Comparison of ENCODE assay signal across 1 cellular context in the genomic region with DNA sequence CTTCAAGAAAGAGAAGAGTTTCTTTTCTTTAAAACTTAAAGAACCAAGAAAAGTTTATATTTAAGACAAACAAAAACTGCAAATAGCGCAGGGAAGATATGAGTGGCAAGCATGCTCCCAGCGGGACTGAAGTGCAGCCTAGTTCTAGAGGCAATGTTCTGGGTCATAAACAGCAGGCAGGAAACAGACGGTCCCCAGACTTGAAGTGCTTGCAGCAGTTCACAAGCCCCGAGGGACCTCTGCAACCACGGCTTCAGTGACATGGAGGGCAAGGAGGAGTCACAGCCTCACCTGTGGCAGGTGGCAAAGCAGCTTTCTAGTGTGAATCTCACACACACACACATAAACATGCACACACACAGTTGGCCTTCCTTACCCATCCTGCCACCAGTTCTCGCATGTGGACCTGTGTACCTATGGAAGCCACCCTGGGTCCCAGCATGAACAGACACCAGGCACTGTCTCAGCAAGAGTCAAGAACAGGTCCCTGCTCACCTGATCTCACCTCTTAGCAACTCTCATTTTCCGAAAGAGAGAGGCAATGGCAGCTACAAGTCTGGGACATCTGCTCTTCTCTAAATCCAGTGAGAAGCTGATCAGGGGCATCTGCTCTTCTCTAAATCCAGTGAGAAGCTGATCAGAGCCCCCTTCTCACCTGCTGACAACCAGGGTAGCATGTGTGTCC.
TF ChIP-seq lines count a peak whose summit lies in the region.

No MANE protein-coding gene starts in this region.

TF ChIP-seq in GM12878, 131 proteins besides CTCF, POLR2A, EP300 and RAD21 (continued from another document and continues in another):
- TF ChIP-seq PKNOX1 (IDR thresholded peaks at IDR 0.05) = no peak
- TF ChIP-seq STAT1 (conservative IDR thresholded peaks at IDR 0.05) = no peak
- no peak for TF ChIP-seq GABPA (IDR thresholded peaks at IDR 0.05; ENCODE audit: low read depth)
- TF ChIP-seq SMAD1 (IDR thresholded peaks at IDR 0.05; ENCODE audit: low read depth, partially characterized antibody) = no peak
- no peak for TF ChIP-seq SMAD5 (IDR thresholded peaks at IDR 0.05; ENCODE audit: low read depth)
- TF ChIP-seq TCF7 (IDR thresholded peaks at IDR 0.05; ENCODE audit: borderline replicate concordance) = no peak
- no peak for TF ChIP-seq ZSCAN29 (IDR thresholded peaks at IDR 0.05)
- TF ChIP-seq NFIC (IDR thresholded peaks at IDR 0.05; ENCODE audit: low read depth, low read length) = 0 out of 2 replicates have a peak, but pooled peaks have one; percentile 2
- no peak for TF ChIP-seq RFX5 (IDR thresholded peaks at IDR 0.05; ENCODE audit: low read depth, low read length)
- no peak for TF ChIP-seq TCF3 (IDR thresholded peaks at IDR 0.05; ENCODE audit: borderline replicate concordance, insufficient read depth, low read depth, low read length)
- TF ChIP-seq, protein P1, sequence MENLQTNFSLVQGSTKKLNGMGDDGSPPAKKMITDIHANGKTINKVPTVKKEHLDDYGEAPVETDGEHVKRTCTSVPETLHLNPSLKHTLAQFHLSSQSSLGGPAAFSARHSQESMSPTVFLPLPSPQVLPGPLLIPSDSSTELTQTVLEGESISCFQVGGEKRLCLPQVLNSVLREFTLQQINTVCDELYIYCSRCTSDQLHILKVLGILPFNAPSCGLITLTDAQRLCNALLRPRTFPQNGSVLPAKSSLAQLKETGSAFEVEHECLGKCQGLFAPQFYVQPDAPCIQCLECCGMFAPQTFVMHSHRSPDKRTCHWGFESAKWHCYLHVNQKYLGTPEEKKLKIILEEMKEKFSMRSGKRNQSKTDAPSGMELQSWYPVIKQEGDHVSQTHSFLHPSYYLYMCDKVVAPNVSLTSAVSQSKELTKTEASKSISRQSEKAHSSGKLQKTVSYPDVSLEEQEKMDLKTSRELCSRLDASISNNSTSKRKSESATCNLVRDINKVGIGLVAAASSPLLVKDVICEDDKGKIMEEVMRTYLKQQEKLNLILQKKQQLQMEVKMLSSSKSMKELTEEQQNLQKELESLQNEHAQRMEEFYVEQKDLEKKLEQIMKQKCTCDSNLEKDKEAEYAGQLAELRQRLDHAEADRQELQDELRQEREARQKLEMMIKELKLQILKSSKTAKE (IDR thresholded peaks at IDR 0.05; ENCODE audit: low read depth, poor library complexity, severe bottlenecking) = no peak
- TF ChIP-seq WRNIP1 (IDR thresholded peaks at IDR 0.05; ENCODE audit: borderline replicate concordance, low read depth, low read length) = no peak
- TF ChIP-seq ELK1 (IDR thresholded peaks at IDR 0.05; ENCODE audit: low read depth, low read length) = no peak
- TF ChIP-seq, protein P2, sequence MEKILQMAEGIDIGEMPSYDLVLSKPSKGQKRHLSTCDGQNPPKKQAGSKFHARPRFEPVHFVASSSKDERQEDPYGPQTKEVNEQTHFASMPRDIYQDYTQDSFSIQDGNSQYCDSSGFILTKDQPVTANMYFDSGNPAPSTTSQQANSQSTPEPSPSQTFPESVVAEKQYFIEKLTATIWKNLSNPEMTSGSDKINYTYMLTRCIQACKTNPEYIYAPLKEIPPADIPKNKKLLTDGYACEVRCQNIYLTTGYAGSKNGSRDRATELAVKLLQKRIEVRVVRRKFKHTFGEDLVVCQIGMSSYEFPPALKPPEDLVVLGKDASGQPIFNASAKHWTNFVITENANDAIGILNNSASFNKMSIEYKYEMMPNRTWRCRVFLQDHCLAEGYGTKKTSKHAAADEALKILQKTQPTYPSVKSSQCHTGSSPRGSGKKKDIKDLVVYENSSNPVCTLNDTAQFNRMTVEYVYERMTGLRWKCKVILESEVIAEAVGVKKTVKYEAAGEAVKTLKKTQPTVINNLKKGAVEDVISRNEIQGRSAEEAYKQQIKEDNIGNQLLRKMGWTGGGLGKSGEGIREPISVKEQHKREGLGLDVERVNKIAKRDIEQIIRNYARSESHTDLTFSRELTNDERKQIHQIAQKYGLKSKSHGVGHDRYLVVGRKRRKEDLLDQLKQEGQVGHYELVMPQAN (conservative IDR thresholded peaks at IDR 0.05) = no peak
- no peak for TF ChIP-seq EGR1 (IDR thresholded peaks at IDR 0.05; ENCODE audit: borderline replicate concordance in 1 of 2, low read depth in 2 of 2, low read length in 2 of 2)
- no peak for TF ChIP-seq ZZZ3 (IDR thresholded peaks at IDR 0.05; ENCODE audit: control insufficient read depth, insufficient read length, low read depth)
- no peak for TF ChIP-seq NR2C2 (IDR thresholded peaks at IDR 0.05; ENCODE audit: borderline replicate concordance, control insufficient read depth, insufficient read length, low read depth)
- TF ChIP-seq, protein P3, sequence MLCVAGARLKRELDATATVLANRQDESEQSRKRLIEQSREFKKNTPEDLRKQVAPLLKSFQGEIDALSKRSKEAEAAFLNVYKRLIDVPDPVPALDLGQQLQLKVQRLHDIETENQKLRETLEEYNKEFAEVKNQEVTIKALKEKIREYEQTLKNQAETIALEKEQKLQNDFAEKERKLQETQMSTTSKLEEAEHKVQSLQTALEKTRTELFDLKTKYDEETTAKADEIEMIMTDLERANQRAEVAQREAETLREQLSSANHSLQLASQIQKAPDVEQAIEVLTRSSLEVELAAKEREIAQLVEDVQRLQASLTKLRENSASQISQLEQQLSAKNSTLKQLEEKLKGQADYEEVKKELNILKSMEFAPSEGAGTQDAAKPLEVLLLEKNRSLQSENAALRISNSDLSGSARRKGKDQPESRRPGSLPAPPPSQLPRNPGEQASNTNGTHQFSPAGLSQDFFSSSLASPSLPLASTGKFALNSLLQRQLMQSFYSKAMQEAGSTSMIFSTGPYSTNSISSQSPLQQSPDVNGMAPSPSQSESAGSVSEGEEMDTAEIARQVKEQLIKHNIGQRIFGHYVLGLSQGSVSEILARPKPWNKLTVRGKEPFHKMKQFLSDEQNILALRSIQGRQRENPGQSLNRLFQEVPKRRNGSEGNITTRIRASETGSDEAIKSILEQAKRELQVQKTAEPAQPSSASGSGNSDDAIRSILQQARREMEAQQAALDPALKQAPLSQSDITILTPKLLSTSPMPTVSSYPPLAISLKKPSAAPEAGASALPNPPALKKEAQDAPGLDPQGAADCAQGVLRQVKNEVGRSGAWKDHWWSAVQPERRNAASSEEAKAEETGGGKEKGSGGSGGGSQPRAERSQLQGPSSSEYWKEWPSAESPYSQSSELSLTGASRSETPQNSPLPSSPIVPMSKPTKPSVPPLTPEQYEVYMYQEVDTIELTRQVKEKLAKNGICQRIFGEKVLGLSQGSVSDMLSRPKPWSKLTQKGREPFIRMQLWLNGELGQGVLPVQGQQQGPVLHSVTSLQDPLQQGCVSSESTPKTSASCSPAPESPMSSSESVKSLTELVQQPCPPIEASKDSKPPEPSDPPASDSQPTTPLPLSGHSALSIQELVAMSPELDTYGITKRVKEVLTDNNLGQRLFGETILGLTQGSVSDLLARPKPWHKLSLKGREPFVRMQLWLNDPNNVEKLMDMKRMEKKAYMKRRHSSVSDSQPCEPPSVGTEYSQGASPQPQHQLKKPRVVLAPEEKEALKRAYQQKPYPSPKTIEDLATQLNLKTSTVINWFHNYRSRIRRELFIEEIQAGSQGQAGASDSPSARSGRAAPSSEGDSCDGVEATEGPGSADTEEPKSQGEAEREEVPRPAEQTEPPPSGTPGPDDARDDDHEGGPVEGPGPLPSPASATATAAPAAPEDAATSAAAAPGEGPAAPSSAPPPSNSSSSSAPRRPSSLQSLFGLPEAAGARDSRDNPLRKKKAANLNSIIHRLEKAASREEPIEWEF (IDR thresholded peaks at IDR 0.05; ENCODE audit: insufficient replicate concordance, low read depth, low read length) = peak; percentile 7
- TF ChIP-seq, protein P4, sequence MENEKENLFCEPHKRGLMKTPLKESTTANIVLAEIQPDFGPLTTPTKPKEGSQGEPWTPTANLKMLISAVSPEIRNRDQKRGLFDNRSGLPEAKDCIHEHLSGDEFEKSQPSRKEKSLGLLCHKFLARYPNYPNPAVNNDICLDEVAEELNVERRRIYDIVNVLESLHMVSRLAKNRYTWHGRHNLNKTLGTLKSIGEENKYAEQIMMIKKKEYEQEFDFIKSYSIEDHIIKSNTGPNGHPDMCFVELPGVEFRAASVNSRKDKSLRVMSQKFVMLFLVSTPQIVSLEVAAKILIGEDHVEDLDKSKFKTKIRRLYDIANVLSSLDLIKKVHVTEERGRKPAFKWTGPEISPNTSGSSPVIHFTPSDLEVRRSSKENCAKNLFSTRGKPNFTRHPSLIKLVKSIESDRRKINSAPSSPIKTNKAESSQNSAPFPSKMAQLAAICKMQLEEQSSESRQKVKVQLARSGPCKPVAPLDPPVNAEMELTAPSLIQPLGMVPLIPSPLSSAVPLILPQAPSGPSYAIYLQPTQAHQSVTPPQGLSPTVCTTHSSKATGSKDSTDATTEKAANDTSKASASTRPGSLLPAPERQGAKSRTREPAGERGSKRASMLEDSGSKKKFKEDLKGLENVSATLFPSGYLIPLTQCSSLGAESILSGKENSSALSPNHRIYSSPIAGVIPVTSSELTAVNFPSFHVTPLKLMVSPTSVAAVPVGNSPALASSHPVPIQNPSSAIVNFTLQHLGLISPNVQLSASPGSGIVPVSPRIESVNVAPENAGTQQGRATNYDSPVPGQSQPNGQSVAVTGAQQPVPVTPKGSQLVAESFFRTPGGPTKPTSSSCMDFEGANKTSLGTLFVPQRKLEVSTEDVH (IDR thresholded peaks at IDR 0.05; ENCODE audit: low read depth, partially characterized antibody) = no peak
- no peak for TF ChIP-seq BRCA1 (IDR thresholded peaks at IDR 0.05; ENCODE audit: low read depth, low read length)
- no peak for TF ChIP-seq NRF1 (conservative IDR thresholded peaks at IDR 0.05; ENCODE audit: low read depth, low read length)
- TF ChIP-seq KDM1A (IDR thresholded peaks at IDR 0.05; ENCODE audit: borderline replicate concordance) = no peak
- no peak for TF ChIP-seq MXI1 (IDR thresholded peaks at IDR 0.05; ENCODE audit: low read depth, low read length)
- TF ChIP-seq HCFC1 (IDR thresholded peaks at IDR 0.05; ENCODE audit: low read length) = no peak
- no peak for TF ChIP-seq HSF1 (IDR thresholded peaks at IDR 0.05; ENCODE audit: low read depth, low read length)
- TF ChIP-seq SUZ12 (IDR thresholded peaks at IDR 0.05; ENCODE audit: unreplicated experiment) = no peak
- TF ChIP-seq E4F1 (IDR thresholded peaks at IDR 0.05; ENCODE audit: borderline replicate concordance, partially characterized antibody) = no peak
- TF ChIP-seq ZNF274 (IDR thresholded peaks at IDR 0.05; ENCODE audit: insufficient read depth, insufficient read length) = no peak
- TF ChIP-seq CEBPZ (IDR thresholded peaks at IDR 0.05; ENCODE audit: low read depth, low read length) = no peak
